ENCODE assay signal across 9 cellular contexts in the genomic region with DNA sequence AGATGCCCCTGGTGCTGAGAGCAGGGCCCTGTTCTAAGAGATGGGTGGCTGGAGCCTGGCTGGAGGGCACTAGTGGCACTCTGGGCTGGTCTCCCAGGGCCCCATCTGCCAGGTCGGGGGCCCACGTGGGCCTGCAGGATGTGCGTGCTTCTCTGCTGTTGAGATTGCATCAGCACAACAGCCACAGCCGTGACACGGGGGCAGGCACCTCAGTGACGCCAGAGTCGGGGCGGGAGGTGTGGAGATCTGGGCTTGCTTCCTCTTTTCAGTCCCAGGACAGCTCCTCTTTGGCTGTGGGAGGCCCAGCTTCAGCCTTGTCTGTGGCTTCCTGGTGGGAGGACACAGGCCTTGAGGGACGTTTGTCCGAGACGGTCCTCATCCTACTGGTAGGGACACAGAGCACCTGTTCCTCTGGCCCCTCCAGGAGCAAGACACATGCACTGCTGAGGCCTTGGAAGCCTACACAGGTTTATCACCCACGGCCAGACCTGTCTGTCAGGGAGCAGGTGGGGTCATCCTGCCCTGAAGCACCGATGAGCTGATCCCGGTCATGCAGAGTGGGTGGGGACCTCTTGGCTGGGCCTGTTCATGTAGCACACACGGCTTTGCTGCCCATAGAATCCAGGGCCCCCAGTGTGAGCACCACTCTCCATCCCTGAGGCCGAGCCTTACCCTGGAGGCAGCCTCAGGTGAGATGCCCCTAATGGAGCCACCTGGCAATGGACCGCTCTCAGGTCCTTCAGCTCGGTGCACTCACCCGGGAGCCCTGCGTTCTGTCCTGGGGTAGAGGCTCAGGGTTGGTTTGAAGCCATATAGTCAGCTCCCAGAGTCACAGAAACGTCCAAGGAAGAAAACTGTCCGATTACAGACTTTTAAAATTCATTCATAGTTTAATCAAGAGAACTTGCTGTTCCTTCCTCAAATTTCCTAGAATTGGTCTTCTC. TPM values are rescaled to one million over a fixed set of nuclear protein-coding genes. Genes with fewer than 3 reads are reported as not detected.
DNase-seq lines count a peak whose midpoint lies in the region; ATAC-seq and TF ChIP-seq lines count a peak whose summit lies in the region.
"Not testable (repeated sequence)": the region's sequence is repeated elsewhere in the genome, so short reads cannot be mapped to it uniquely, and the experiment has no call there.
"Had no signal": no experiment of that assay in that cellular context is flagged by ENCODE, and none has a peak within 500 bp of the region (broad histone marks: within the 10 kb centered on the region; RNA-seq: fewer than 3 reads in every experiment).

No MANE protein-coding gene starts in this region.

- ATAC-seq in right lobe of liver = peak; percentile 56 to 89 (median 62)

- not testable (repeated sequence) for H3K9ac ChIP-seq in colonic mucosa (ENCODE audit: low read depth in 2 of 2, low read length in 2 of 2)

- not testable (repeated sequence) for H3K27me3 ChIP-seq in colonic mucosa, right lobe of liver

- intact Hi-C loops in colonic mucosa (cut with DNase I); right lobe of liver (cut with DNase I): not testable (repeated sequence)

- H3K4me3 ChIP-seq in colonic mucosa, right lobe of liver: not testable (repeated sequence)

- not testable (repeated sequence) for H3K4me1 ChIP-seq in colonic mucosa, right lobe of liver

- not testable (repeated sequence) for H3K9me3 ChIP-seq in colonic mucosa, right lobe of liver

- not testable (repeated sequence) for H3K36me3 ChIP-seq in colonic mucosa, right lobe of liver

- DNase-seq in CMK (ENCODE audit: low read depth) (peak; percentile 56), NAMALWA (ENCODE audit: low spot score) (peak; percentile 83), UCSD-AML1 (lab: John Stamatoyannopoulos, UW; ENCODE audit: unreplicated experiment) (peak; percentile 89), activated T-cell treated with anti-CD3 and anti-CD28 coated beads for 4 hours (peak; percentile 56), colonic mucosa (peak; percentile 57), right lobe of liver (peak in 2 of 3 donors; percentile 56 to 80)
- DNase-seq in stimulated activated CD4-positive, alpha-beta T cell treated with anti-CD3 and anti-CD28 coated beads, Interleukin-12 subunit alpha, Interleukin-12 subunit beta, amount 100 ng/mL, for 48 hours (ENCODE audit: low read depth in 2 of 3, low spot score in 1 of 3) = peak in 2 of 3 donors; percentile 49 to 64
- peak; percentile 69 for DNase-seq in stimulated activated naive CD4-positive, alpha-beta T cell treated with Interleukin-2 at 50 U/mL for 16 hours (lab: John Stamatoyannopoulos, UW)

- TF ChIP-seq POLR2A in right lobe of liver (IDR thresholded peaks at IDR 0.05) = not testable (repeated sequence)

- not testable (repeated sequence) for TF ChIP-seq CTCF in colonic mucosa (IDR thresholded peaks at IDR 0.05); right lobe of liver (IDR thresholded peaks at IDR 0.05)

- 55% methylated on average over 4 of the region's 22 CpGs for WGBS in right lobe of liver (ENCODE audit: insufficient coverage, low coverage, low lambda C conversion rate, missing lambda C conversion rate)

- H3K27ac ChIP-seq in colonic mucosa, right lobe of liver: not testable (repeated sequence)

RNA-seq across cellular contexts. Expression of gene ICOSLG, which starts 44.3 kb away (rescaled TPM):
- total RNA-seq in colonic mucosa (1 to 10 TPM; 4.0 to 4.9 TPM), right lobe of liver (1 to 10 TPM; 1.1 to 2.7 (median 1.7) TPM)
- total RNA-seq: osteoblast had no signal
